2 cellular contexts compared by ENCODE assay signal in the genomic region with DNA sequence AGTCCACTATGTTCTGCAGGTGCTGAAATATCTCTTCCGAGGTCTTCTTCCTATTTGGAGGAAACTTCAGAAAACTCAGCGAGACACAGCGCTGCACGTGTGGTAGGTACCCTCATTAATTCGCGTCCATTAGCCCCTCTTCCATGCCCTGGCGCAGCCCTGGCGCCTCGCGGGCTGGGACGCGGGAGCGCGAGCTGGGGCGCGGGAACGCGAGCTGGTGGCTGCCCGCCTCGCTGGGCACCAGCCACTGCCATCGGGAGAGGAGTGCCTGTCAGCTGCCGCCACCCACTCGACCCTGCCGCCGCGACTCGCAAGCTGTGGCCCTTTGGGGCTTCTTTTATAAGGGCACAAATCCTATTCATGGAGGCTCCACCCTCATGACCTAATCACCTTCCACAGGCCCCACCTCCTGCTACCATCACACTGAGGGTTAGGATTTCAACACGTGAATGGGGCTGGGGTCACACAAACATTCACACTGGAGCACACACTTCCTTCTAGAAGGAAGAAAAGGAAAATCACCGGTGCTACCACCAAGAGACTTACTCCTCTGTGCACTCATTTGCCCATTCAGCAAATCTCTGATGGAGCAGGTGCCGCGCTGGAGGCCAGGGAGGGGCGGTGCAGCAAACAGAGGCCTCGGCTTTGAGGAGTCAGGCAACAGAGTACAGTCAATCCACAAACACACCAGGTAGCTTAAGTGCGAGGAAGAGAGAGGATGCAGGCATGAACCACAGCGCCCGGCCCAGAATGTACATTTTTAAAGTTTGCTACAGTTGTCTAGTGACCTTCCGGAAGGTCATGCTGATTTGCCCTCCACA.
TF ChIP-seq lines count a peak whose summit lies in the region.

No MANE protein-coding gene starts in this region.

TF ChIP-seq in A549, 52 proteins besides CTCF, POLR2A, EP300 and RAD21:
- TF ChIP-seq MAFK (IDR thresholded peaks at IDR 0.05; ENCODE audit: partially characterized antibody) (peak; percentile 27), CBX2 (IDR thresholded peaks at IDR 0.05; ENCODE audit: borderline replicate concordance, low read depth) (no peak)

TF ChIP-seq in H1, 55 proteins besides CTCF, POLR2A, EP300 and RAD21:
- TF ChIP-seq CHD2 (IDR thresholded peaks at IDR 0.05; ENCODE audit: low read length) (no peak), SAP30 (IDR thresholded peaks at IDR 0.05; ENCODE audit: insufficient read depth, insufficient replicate concordance, low read length) (no peak), BCL11A (IDR thresholded peaks at IDR 0.05; ENCODE audit: low read depth in 2 of 2, low read length in 2 of 2) (no peak), POU5F1 (IDR thresholded peaks at IDR 0.05; ENCODE audit: low read depth, low read length) (no peak), HDAC6 (IDR thresholded peaks at IDR 0.05; ENCODE audit: low read depth, low read length) (no peak), CEBPB (IDR thresholded peaks at IDR 0.05; ENCODE audit: low read depth, low read length) (no peak), RBBP5 (IDR thresholded peaks at IDR 0.05; ENCODE audit: borderline replicate concordance, low read depth, low read length) (no peak), SIN3A (conservative IDR thresholded peaks at IDR 0.05 in 1 of 2, IDR thresholded peaks at IDR 0.05 in 1 of 2; ENCODE audit: low read depth in 1 of 2, low read length in 2 of 2) (no peak), TAF1 (IDR thresholded peaks at IDR 0.05; ENCODE audit: low read depth, low read length) (no peak), TCF12 (IDR thresholded peaks at IDR 0.05; ENCODE audit: low read depth, low read length) (no peak), SIX5 (IDR thresholded peaks at IDR 0.05; ENCODE audit: low read depth, low read length) (no peak), JUN (IDR thresholded peaks at IDR 0.05; ENCODE audit: low read depth, low read length) (no peak)
- TF ChIP-seq, protein P1, sequence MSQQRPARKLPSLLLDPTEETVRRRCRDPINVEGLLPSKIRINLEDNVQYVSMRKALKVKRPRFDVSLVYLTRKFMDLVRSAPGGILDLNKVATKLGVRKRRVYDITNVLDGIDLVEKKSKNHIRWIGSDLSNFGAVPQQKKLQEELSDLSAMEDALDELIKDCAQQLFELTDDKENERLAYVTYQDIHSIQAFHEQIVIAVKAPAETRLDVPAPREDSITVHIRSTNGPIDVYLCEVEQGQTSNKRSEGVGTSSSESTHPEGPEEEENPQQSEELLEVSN (IDR thresholded peaks at IDR 0.05), result no peak
- TF ChIP-seq, protein P2, sequence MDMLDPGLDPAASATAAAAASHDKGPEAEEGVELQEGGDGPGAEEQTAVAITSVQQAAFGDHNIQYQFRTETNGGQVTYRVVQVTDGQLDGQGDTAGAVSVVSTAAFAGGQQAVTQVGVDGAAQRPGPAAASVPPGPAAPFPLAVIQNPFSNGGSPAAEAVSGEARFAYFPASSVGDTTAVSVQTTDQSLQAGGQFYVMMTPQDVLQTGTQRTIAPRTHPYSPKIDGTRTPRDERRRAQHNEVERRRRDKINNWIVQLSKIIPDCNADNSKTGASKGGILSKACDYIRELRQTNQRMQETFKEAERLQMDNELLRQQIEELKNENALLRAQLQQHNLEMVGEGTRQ (IDR thresholded peaks at IDR 0.05; ENCODE audit: low read length), result no peak
TF ChIP-seq in H1: peak in this region for 0.
